In genomic region chr1:51341876-51342496, GRCh38 we compare ENCODE assay signal across 12 cellular contexts. TPM values are rescaled to one million over a fixed set of nuclear protein-coding genes. Genes with fewer than 3 reads are reported as not detected.
DNase-seq lines count a peak whose midpoint lies in the region; ATAC-seq and FAIRE-seq lines count a peak whose summit lies in the region.
"Had no signal": no experiment of that assay in that cellular context is flagged by ENCODE, and none has a peak within 500 bp of the region (broad histone marks: within the 10 kb centered on the region; RNA-seq: fewer than 3 reads in every experiment).

No MANE protein-coding gene starts in this region.

- H3K4me3 Mint-ChIP-seq in immature natural killer cell: no peak overlapping the region
- H3K4me3 Mint-ChIP-seq: activated naive CD8-positive, alpha-beta T cell treated with anti-CD3 and anti-CD28 coated beads, Interleukin-2, amount 50 U/mL, for 24 hours; naive thymus-derived CD4-positive, alpha-beta T cell; T-helper 1 cell treated with Interleukin-12 subunit alpha and Interleukin-12 subunit beta and Interleukin-4 antibody, amounts not matched to agents 30 μg/mL and 1 μg/mL, for 36 hours had no signal

- ATAC-seq in HG03103 (IDR thresholded peaks at IDR 0.05; ENCODE audit: low read depth, unreplicated experiment): peak; percentile 63
- ATAC-seq: activated naive CD8-positive, alpha-beta T cell treated with anti-CD3 and anti-CD28 coated beads, Interleukin-2, amount 50 U/mL, for 24 hours; gastrocnemius medialis; naive thymus-derived CD4-positive, alpha-beta T cell had no signal

- peaks cover 0 to 2% of the 10 kb centered on the region in 2 donors for H3K4me1 Mint-ChIP-seq in immature natural killer cell

- H3K27ac Mint-ChIP-seq in immature natural killer cell: no peak overlapping the region
- H3K27ac Mint-ChIP-seq: activated naive CD8-positive, alpha-beta T cell treated with anti-CD3 and anti-CD28 coated beads, Interleukin-2, amount 50 U/mL, for 24 hours; T-helper 1 cell treated with Interleukin-12 subunit alpha and Interleukin-12 subunit beta and Interleukin-4 antibody, amounts not matched to agents 30 μg/mL and 1 μg/mL, for 36 hours had no signal

- FAIRE-seq in GM19239 (lab: Jason Lieb, UNC): peak; percentile 83

- H3K27me3 Mint-ChIP-seq in immature natural killer cell (ENCODE audit: low read depth in 3 of 3): peaks cover 10 to 22% (median 16%) of the 10 kb centered on the region in 3 donors

- H3K36me3 Mint-ChIP-seq in immature natural killer cell: no peaks in the 10 kb centered on the region

- no peaks in the 10 kb centered on the region for H3K9me3 Mint-ChIP-seq in immature natural killer cell
- H3K9me3 Mint-ChIP-seq: activated naive CD8-positive, alpha-beta T cell treated with anti-CD3 and anti-CD28 coated beads, Interleukin-2, amount 50 U/mL, for 24 hours; T-helper 1 cell treated with Interleukin-12 subunit alpha and Interleukin-12 subunit beta and Interleukin-4 antibody, amounts not matched to agents 30 μg/mL and 1 μg/mL, for 36 hours had no signal

- in situ Hi-C loops in SK-MEL-5 (cut with HindIII; ENCODE audit: low pct_unique_long_range_greater_than_20kb, low sequenced_read_pairs) (no loop called here), G401 (cut with HindIII; ENCODE audit: low sequenced_read_pairs) (no loop called here)

- DNase-seq in EL (peak; percentile 18), GM19239 (ENCODE audit: insufficient read length, low spot score) (peak; percentile 53), SK-MEL-5 (ENCODE audit: low read depth, low spot score) (peak; percentile 32), foreskin melanocyte (no peak), G401 (ENCODE audit: low spot score) (no peak), immature natural killer cell (no peak)
- no peak for DNase-seq in stimulated activated CD4-positive, alpha-beta T cell treated with anti-CD3 and anti-CD28 coated beads, Interleukin-4, amount 100 ng/mL, for 24 hours
- DNase-seq: activated naive CD8-positive, alpha-beta T cell treated with anti-CD3 and anti-CD28 coated beads, Interleukin-2, amount 50 U/mL, for 24 hours; gastrocnemius medialis; naive thymus-derived CD4-positive, alpha-beta T cell had no signal

RNA-seq across cellular contexts. Expression of gene TTC39A, which starts 11.6 kb away (rescaled TPM):
- 2.4 and 3.5 TPM in 2 replicates for total RNA-seq in SK-MEL-5 (2014; rRNA removed; shearing (Covaris generic))
- polyA plus RNA-seq in SK-MEL-5 (2015; cell fraction: cytosol; rRNA removed): 0.60 and 1.8 TPM in 2 replicates
- 0.20 and 1.2 TPM in 2 replicates for polyA plus RNA-seq in SK-MEL-5 (2015; cell fraction: nucleus; rRNA removed)
- 20.3 and 37.4 TPM in 2 replicates for total RNA-seq in G401 (2014; rRNA removed; shearing (Covaris generic))
- polyA plus RNA-seq in immature natural killer cell: not detected
- polyA plus RNA-seq: naive thymus-derived CD4-positive, alpha-beta T cell had no signal

Comparison
In these comparisons a context has a peak if more than half of its experiments do, and no peak if none do; other contexts are left out.
1. DNase-seq: peak in EL (single experiment), GM19239 (single experiment) and SK-MEL-5 (single experiment); none in foreskin melanocyte (single experiment), G401 (single experiment), immature natural killer cell (0 of 3) and stimulated activated CD4-positive, alpha-beta T cell treated with anti-CD3 and anti-CD28 coated beads, Interleukin-4, amount 100 ng/mL, for 24 hours (single experiment).